Comparison of ENCODE assay signal across 20 cellular contexts in genomic region chr20:1707588-1708449, GRCh38. TPM values are rescaled to one million over a fixed set of nuclear protein-coding genes. Genes with fewer than 3 reads are reported as not detected.
A peak's percentile ranks its signal among the peaks of the same experiment; 100 is the strongest.
DNase-seq lines count a peak whose midpoint lies in the region; ATAC-seq and TF ChIP-seq lines count a peak whose summit lies in the region.
"Had no signal": no experiment of that assay in that cellular context is flagged by ENCODE, and none has a peak within 500 bp of the region (broad histone marks: within the 10 kb centered on the region; RNA-seq: fewer than 3 reads in every experiment).

No MANE protein-coding gene starts in this region.

- H3K9me3 ChIP-seq in neutrophil (no peaks in the 10 kb centered on the region), smooth muscle cell (replicated peaks; ENCODE audit: low read depth) (no peaks in the 10 kb centered on the region)
- H3K9me3 ChIP-seq: vagina had no signal

- no peaks in the 10 kb centered on the region for H4K20me1 ChIP-seq in smooth muscle cell (ENCODE audit: low read depth)

- H3K79me2 ChIP-seq in smooth muscle cell (ENCODE audit: low read depth) = no peaks in the 10 kb centered on the region

- H3K27me3 Mint-ChIP-seq in activated T-cell treated with anti-CD3 and anti-CD28 coated beads, Interleukin-2, amount 50 U/mL, for 72 hours (ENCODE audit: low read depth) = no peaks in the 10 kb centered on the region
- H3K27me3 Mint-ChIP-seq in activated T-helper 17 cell treated with anti-CD3 and anti-CD28 coated beads, Interleukin-2, amount 50 U/mL, for 72 hours = no peaks in the 10 kb centered on the region

- H3K36me3 Mint-ChIP-seq in activated T-cell treated with anti-CD3 and anti-CD28 coated beads, Interleukin-2, amount 50 U/mL, for 72 hours (ENCODE audit: insufficient read depth in 2 of 2) = peaks cover 2 to 8% of the 10 kb centered on the region in 2 donors
- H3K36me3 Mint-ChIP-seq in activated T-helper 17 cell treated with anti-CD3 and anti-CD28 coated beads, Interleukin-2, amount 50 U/mL, for 72 hours (ENCODE audit: low read depth) = no peaks in the 10 kb centered on the region
- H3K36me3 Mint-ChIP-seq: immature natural killer cell had no signal

- no peak overlapping the region for H3K4me2 ChIP-seq in smooth muscle cell

- H3K27me3 ChIP-seq in neutrophil (no peaks in the 10 kb centered on the region), smooth muscle cell (ENCODE audit: low read depth) (peaks cover 3% of the 10 kb centered on the region)
- H3K27me3 ChIP-seq: vagina had no signal

- no peak for DNase-seq in activated T-cell treated with anti-CD3 and anti-CD28 coated beads, Interleukin-2, amount 50 U/mL, for 72 hours
- DNase-seq in activated T-cell treated with anti-CD3 and anti-CD28 coated beads, Interleukin-2, amount 50 U/mL, for 48 hours = no peak
- DNase-seq in NOMO-1 treated with dmso at 0.1 percent for 144 hours (lab: John Stamatoyannopoulos, UW; ENCODE audit: unreplicated experiment) (peak; percentile 19), NCI-H2227 (lab: John Stamatoyannopoulos, UW; ENCODE audit: unreplicated experiment) (no peak), smooth muscle cell (lab: John Stamatoyannopoulos, UW; ENCODE audit: unreplicated experiment) (no peak)
- DNase-seq: ACHN; activated effector memory CD4-positive, alpha-beta T cell treated with anti-CD3 and anti-CD28 coated beads, Interleukin-2, amount 50 U/mL, for 16 hours; endodermal cell; immature natural killer cell; NCI-H1092 treated with DMSO at 0.1 percent for 48 hours; NCI-H2227 treated with DMSO at 0.1 percent for 48 hours had no signal

- H3K27ac ChIP-seq in neutrophil (peak overlapping the region; percentile 11), smooth muscle cell (ENCODE audit: low read depth) (no peak overlapping the region)
- H3K27ac ChIP-seq: cardiac muscle cell, vagina had no signal

- H3K9me3 Mint-ChIP-seq in activated T-cell treated with anti-CD3 and anti-CD28 coated beads, Interleukin-2, amount 50 U/mL, for 72 hours = peaks cover 0 to 6% of the 10 kb centered on the region in 2 donors
- H3K9me3 Mint-ChIP-seq in activated T-helper 17 cell treated with anti-CD3 and anti-CD28 coated beads, Interleukin-2, amount 50 U/mL, for 72 hours = peaks cover 4% of the 10 kb centered on the region
- H3K9me3 Mint-ChIP-seq: endodermal cell had no signal

- peak overlapping the region; percentile 8 for H3K27ac Mint-ChIP-seq in activated T-cell treated with anti-CD3 and anti-CD28 coated beads, Interleukin-2, amount 50 U/mL, for 72 hours
- H3K27ac Mint-ChIP-seq in activated T-helper 17 cell treated with anti-CD3 and anti-CD28 coated beads, Interleukin-2, amount 50 U/mL, for 72 hours = peak overlapping the region; percentile 68
- H3K27ac Mint-ChIP-seq: endodermal cell, immature natural killer cell had no signal

- peak overlapping the region; percentile 64 to 69 for H3K4me3 Mint-ChIP-seq in activated T-cell treated with anti-CD3 and anti-CD28 coated beads, Interleukin-2, amount 50 U/mL, for 72 hours
- H3K4me3 Mint-ChIP-seq in activated T-helper 17 cell treated with anti-CD3 and anti-CD28 coated beads, Interleukin-2, amount 50 U/mL, for 72 hours = no peak overlapping the region
- H3K4me3 Mint-ChIP-seq: endodermal cell, immature natural killer cell had no signal

- H2AFZ ChIP-seq in smooth muscle cell (ENCODE audit: low read depth) = no peak overlapping the region

- ATAC-seq in activated T-cell treated with anti-CD3 and anti-CD28 coated beads, Interleukin-2, amount 50 U/mL, for 72 hours (replicated peaks in 1 of 2) = peak; percentile 31 to 42
- no peak for ATAC-seq in activated T-helper 17 cell treated with anti-CD3 and anti-CD28 coated beads, Interleukin-2, amount 50 U/mL, for 72 hours (replicated peaks)
- ATAC-seq in GM21576 (IDR thresholded peaks at IDR 0.05; ENCODE audit: unreplicated experiment) = no peak
- ATAC-seq: SK-N-SH treated with all-trans-retinoic acid at 6 μM for 48 hours had no signal

- H3K4me1 ChIP-seq in neutrophil (ENCODE audit: control insufficient read depth in 1 of 2, insufficient read depth in 1 of 2, low read depth in 1 of 2, low read length in 1 of 2) (peaks cover 6 to 10% of the 10 kb centered on the region in 2 experiments), smooth muscle cell (ENCODE audit: low read depth) (no peaks in the 10 kb centered on the region)
- H3K4me1 ChIP-seq: vagina had no signal

- H3F3A ChIP-seq in smooth muscle cell (ENCODE audit: low read depth) = no peaks in the 10 kb centered on the region

- WGBS in smooth muscle cell (ENCODE audit: low lambda C conversion rate) = 79% methylated on average over 6 of the region's 6 CpGs

- no peak overlapping the region for H3K9ac ChIP-seq in smooth muscle cell (ENCODE audit: low read depth)

- H3K4me1 Mint-ChIP-seq in activated T-cell treated with anti-CD3 and anti-CD28 coated beads, Interleukin-2, amount 50 U/mL, for 72 hours (ENCODE audit: low read depth) = peaks cover 22% of the 10 kb centered on the region
- peaks cover 5% of the 10 kb centered on the region for H3K4me1 Mint-ChIP-seq in activated T-helper 17 cell treated with anti-CD3 and anti-CD28 coated beads, Interleukin-2, amount 50 U/mL, for 72 hours
- H3K4me1 Mint-ChIP-seq: endodermal cell, immature natural killer cell had no signal

- no peak for TF ChIP-seq CTCF in neutrophil (IDR thresholded peaks at IDR 0.05)
- no peak for TF ChIP-seq CTCF in smooth muscle cell (IDR thresholded peaks at IDR 0.05; ENCODE audit: borderline replicate concordance, insufficient read depth, poor library complexity, severe bottlenecking)

- H3K4me3 ChIP-seq in neutrophil (ENCODE audit: low read depth in 1 of 2, low read length in 1 of 2) (no peak overlapping the region), smooth muscle cell (no peak overlapping the region)
- H3K4me3 ChIP-seq: cardiac muscle cell, vagina had no signal

- H3K36me3 ChIP-seq in neutrophil (no peaks in the 10 kb centered on the region), smooth muscle cell (ENCODE audit: low read depth) (no peaks in the 10 kb centered on the region)
- H3K36me3 ChIP-seq: cardiac muscle cell, vagina had no signal

RNA-seq across cellular contexts. Expression of gene SIRPG, which starts 50.2 kb away (rescaled TPM):
- 10 to 100 TPM; 37.0 to 55.4 TPM for total RNA-seq in activated T-cell treated with anti-CD3 and anti-CD28 coated beads, Interleukin-2, amount 50 U/mL, for 72 hours
- total RNA-seq in activated T-helper 17 cell treated with anti-CD3 and anti-CD28 coated beads, Interleukin-2, amount 50 U/mL, for 72 hours = 10 to 100 TPM; 32.0 to 62.9 TPM
- not detected in 2 replicates for total RNA-seq in smooth muscle cell
- polyA plus RNA-seq in smooth muscle cell = not detected in 2 replicates
- total RNA-seq: cardiac muscle cell, endodermal cell, frontal cortex, H4, OCI-LY7, vagina had no signal
- polyA plus RNA-seq: cardiac muscle cell had no signal

Comparison
In these comparisons a context has a peak if more than half of its experiments do, and no peak if none do; other contexts are left out.
1. ATAC-seq: peak in activated T-cell treated with anti-CD3 and anti-CD28 coated beads, Interleukin-2, amount 50 U/mL, for 72 hours (2 of 2); none in activated T-helper 17 cell treated with anti-CD3 and anti-CD28 coated beads, Interleukin-2, amount 50 U/mL, for 72 hours (single experiment) and GM21576 (single experiment).
2. RNA of gene SIRPG, which starts 50.2 kb away (total RNA-seq): 32.0 to 62.9 TPM in activated T-helper 17 cell treated with anti-CD3 and anti-CD28 coated beads, Interleukin-2, amount 50 U/mL, for 72 hours and 37.0 to 55.4 TPM in activated T-cell treated with anti-CD3 and anti-CD28 coated beads, Interleukin-2, amount 50 U/mL, for 72 hours; not detected in smooth muscle cell; every median in the first group is over 10 times any median in the second.